Comparison of ENCODE assay signal across 24 cellular contexts in the genomic region with DNA sequence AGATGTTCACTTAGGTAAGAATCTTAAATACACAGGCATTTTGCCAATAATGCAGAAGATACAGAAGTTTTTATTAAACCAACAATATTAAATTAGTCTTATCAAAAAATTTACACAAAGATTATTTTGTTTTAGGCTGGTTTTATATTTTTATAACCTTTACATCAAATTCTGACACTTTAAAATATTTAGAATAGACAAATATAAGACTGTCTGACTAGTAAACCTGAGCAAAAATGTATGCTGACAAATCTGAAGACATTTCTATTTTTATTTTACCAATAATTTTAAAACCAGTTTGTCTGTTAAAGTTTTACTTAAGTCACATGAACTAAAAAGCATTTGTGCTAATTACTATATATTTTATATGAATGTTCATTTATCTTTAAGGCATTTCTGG.
DNase-seq lines count a peak whose midpoint lies in the region; ATAC-seq, FAIRE-seq and TF ChIP-seq lines count a peak whose summit lies in the region.
"Had no signal": no experiment of that assay in that cellular context is flagged by ENCODE, and none has a peak within 500 bp of the region (broad histone marks: within the 10 kb centered on the region; RNA-seq: fewer than 3 reads in every experiment).

No MANE protein-coding gene starts in this region.

- TF ChIP-seq POLR2A in GM12892 (IDR thresholded peaks at IDR 0.05; ENCODE audit: low read depth, low read length) = no peak

- H3K4me3 ChIP-seq in HEK293 (ENCODE audit: low read depth, low read length) = no peak overlapping the region
- H3K4me3 ChIP-seq: BLaER1, GM12878 had no signal

- peak; percentile 32 for FAIRE-seq in A204.1 (lab: Jason Lieb, UNC)
- FAIRE-seq in endometrium (lab: Jason Lieb, UNC) = peak; percentile 4
- no peak for FAIRE-seq in GM12892 (lab: Jason Lieb, UNC)
- FAIRE-seq: GM12878, GM18507 had no signal

- peaks cover 2% of the 10 kb centered on the region for H3K9me3 ChIP-seq in HEK293 (ENCODE audit: control insufficient read depth, insufficient read depth, low read depth, low read length)
- H3K9me3 ChIP-seq: BE2C had no signal

- no peaks in the 10 kb centered on the region for H3K4me1 ChIP-seq in HEK293 (ENCODE audit: control insufficient read depth, insufficient read depth, low read length)
- H3K4me1 ChIP-seq: BE2C, BLaER1 had no signal

- in situ Hi-C loops in GM13976 (cut with MboI; ENCODE audit: low sequenced_read_pairs, unreplicated experiment) = no loop called here

- no peak overlapping the region for H3K27ac ChIP-seq in HEK293 (ENCODE audit: extremely low read depth, low read depth, low read length)
- H3K27ac ChIP-seq: 22Rv1, BLaER1 had no signal

- CTCF ChIA-PET in HEK293 (lab: Yijun Ruan, JAX) = no interaction called here

- POLR2A ChIA-PET in HEK293 (lab: Yijun Ruan, JAX) = no interaction called here

- H3K36me3 ChIP-seq in HEK293 (ENCODE audit: control insufficient read depth in 2 of 2, insufficient read depth in 1 of 2, low read length in 2 of 2) = no peaks in the 10 kb centered on the region
- H3K36me3 ChIP-seq: BE2C, BLaER1 had no signal

- TF ChIP-seq CTCF in HEK293 (tag by site-specific recombination; IDR thresholded peaks at IDR 0.05) (no peak), GM13976 (IDR thresholded peaks at IDR 0.05; ENCODE audit: borderline replicate concordance, control extremely low read depth, extremely low read depth, insufficient read depth, missing control alignments) (no peak)

- ATAC-seq in HG03432 (IDR thresholded peaks at IDR 0.05; ENCODE audit: unreplicated experiment) = no peak
- ATAC-seq: GM12878 had no signal

- DNase-seq in GM12892 (ENCODE audit: insufficient read length) = no peak
- no peak for DNase-seq in GM13976 (ENCODE audit: low spot score)
- DNase-seq: ACHN; BE2C; C1 segment of cervical spinal cord; CD4-positive, alpha-beta memory T cell; CD4-positive, CD25-positive, alpha-beta regulatory T cell; CD8-positive, alpha-beta memory T cell; COR-L47; DMS 273 treated with DMSO at 0.1 percent for 48 hours; DMS153; DMS53; DMS79; DND-41; EL; GDM1 had no signal

TF ChIP-seq in HEK293, 187 proteins besides CTCF, POLR2A, EP300 and RAD21:
- TF ChIP-seq TRIM28 (IDR thresholded peaks at IDR 0.05; ENCODE audit: borderline replicate concordance, low read length) (peak; percentile 66), ZNF843 (tag by site-specific recombination; IDR thresholded peaks at IDR 0.05) (no peak), SETDB1 (IDR thresholded peaks at IDR 0.05; ENCODE audit: insufficient read length, low read length) (peak; percentile 90), MYNN (tag by site-specific recombination; IDR thresholded peaks at IDR 0.05; ENCODE audit: borderline replicate concordance) (no peak)
TF ChIP-seq in HEK293: peak in this region for 2.
